Comparison of ENCODE assay signal across 1 cellular context in the genomic region with DNA sequence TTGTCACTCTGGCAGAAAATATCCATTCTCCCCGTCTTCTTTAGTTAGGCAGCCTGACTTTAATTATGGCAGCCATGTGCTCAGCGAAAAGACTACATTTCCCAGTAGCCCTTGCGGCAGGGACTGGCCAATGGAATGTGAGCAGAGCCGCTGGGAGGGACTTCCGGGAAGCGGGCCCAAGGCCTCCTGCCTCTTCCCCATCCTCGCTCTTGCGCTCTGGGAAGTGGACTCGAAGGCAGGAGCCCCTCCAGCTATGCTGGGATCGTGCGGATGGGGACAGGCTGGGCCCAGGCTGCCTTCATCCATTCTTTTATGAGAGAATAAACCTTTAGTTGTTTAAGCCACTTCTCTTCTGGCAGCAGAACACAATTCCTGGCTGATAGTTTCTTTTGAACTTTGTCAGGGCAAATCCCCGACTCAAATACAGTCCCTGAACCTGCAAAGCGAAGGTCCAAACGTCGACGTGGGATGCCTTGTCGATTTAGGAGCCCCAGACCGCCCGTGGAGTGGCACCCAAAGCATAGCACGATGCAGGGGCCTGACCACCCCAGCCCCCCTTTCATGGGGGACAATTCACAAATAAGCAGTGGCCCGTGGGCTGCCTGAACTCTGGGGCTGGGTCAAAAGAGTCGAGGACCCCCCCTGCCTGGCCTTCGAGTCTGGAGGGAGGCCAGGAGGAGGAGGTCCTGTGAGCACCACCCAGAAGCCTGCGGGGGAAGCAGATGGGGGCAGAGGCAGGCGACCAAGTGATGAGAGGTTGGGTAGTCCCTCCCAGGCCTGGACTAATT.
TF ChIP-seq lines count a peak whose summit lies in the region.

No MANE protein-coding gene starts in this region.

TF ChIP-seq in K562, 482 proteins besides CTCF, POLR2A, EP300 and RAD21 (continued from another document and continues in another):
- TF ChIP-seq, protein P1, sequence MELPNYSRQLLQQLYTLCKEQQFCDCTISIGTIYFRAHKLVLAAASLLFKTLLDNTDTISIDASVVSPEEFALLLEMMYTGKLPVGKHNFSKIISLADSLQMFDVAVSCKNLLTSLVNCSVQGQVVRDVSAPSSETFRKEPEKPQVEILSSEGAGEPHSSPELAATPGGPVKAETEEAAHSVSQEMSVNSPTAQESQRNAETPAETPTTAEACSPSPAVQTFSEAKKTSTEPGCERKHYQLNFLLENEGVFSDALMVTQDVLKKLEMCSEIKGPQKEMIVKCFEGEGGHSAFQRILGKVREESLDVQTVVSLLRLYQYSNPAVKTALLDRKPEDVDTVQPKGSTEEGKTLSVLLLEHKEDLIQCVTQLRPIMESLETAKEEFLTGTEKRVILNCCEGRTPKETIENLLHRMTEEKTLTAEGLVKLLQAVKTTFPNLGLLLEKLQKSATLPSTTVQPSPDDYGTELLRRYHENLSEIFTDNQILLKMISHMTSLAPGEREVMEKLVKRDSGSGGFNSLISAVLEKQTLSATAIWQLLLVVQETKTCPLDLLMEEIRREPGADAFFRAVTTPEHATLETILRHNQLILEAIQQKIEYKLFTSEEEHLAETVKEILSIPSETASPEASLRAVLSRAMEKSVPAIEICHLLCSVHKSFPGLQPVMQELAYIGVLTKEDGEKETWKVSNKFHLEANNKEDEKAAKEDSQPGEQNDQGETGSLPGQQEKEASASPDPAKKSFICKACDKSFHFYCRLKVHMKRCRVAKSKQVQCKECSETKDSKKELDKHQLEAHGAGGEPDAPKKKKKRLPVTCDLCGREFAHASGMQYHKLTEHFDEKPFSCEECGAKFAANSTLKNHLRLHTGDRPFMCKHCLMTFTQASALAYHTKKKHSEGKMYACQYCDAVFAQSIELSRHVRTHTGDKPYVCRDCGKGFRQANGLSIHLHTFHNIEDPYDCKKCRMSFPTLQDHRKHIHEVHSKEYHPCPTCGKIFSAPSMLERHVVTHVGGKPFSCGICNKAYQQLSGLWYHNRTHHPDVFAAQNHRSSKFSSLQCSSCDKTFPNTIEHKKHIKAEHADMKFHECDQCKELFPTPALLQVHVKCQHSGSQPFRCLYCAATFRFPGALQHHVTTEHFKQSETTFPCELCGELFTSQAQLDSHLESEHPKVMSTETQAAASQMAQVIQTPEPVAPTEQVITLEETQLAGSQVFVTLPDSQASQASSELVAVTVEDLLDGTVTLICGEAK (IDR thresholded peaks at IDR 0.05) = peak; percentile 90
- TF ChIP-seq, protein P1 (CRISPR knock-in tag; IDR thresholded peaks at IDR 0.05) = no peak
- TF ChIP-seq TEAD1 (CRISPR knock-in tag; IDR thresholded peaks at IDR 0.05) (peak; percentile 49 to 56; a peak in 2 of 4 replicates), CXXC5 (CRISPR knock-in tag; IDR thresholded peaks at IDR 0.05) (peak; percentile 53), ETV6 (IDR thresholded peaks at IDR 0.05; ENCODE audit: borderline replicate concordance in 1 of 2, low read depth in 2 of 2, low read length in 1 of 2) (peak in 1 of 2 experiments; percentile 66; a peak in 1 of 4 replicates), ETV6 (CRISPR knock-in tag; IDR thresholded peaks at IDR 0.05; ENCODE audit: borderline replicate concordance) (no peak), RBFOX2 (IDR thresholded peaks at IDR 0.05; ENCODE audit: low read depth, low read length) (peak; percentile 51; the same call in 1 of the 2 replicates), ZNF586 (CRISPR knock-in tag; conservative IDR thresholded peaks at IDR 0.05) (no peak), PHF8 (IDR thresholded peaks at IDR 0.05; ENCODE audit: borderline replicate concordance, low read length) (peak; percentile 49; the same call in 1 of the 2 replicates), MTA1 (IDR thresholded peaks at IDR 0.05; ENCODE audit: borderline replicate concordance) (no peak), CBFA2T3 (IDR thresholded peaks at IDR 0.05) (no peak), JUN (IDR thresholded peaks at IDR 0.05; ENCODE audit: borderline replicate concordance, low read depth, low read length) (0 out of 2 replicates have a peak, but pooled peaks have one; percentile 7), JUN (CRISPR knock-in tag; IDR thresholded peaks at IDR 0.05; ENCODE audit: borderline replicate concordance) (no peak), ZNF143 (CRISPR knock-in tag; IDR thresholded peaks at IDR 0.05) (peak; percentile 90), NFYB (IDR thresholded peaks at IDR 0.05; ENCODE audit: extremely low read depth, insufficient read length) (peak; percentile 45), IRF2 (CRISPR knock-in tag; IDR thresholded peaks at IDR 0.05) (no peak), CBX3 (IDR thresholded peaks at IDR 0.05; ENCODE audit: borderline replicate concordance in 1 of 2, low read length in 2 of 2) (peak in 1 of 2 experiments; percentile 69; a peak in 2 of 3 replicates)
- TF ChIP-seq, protein P2, sequence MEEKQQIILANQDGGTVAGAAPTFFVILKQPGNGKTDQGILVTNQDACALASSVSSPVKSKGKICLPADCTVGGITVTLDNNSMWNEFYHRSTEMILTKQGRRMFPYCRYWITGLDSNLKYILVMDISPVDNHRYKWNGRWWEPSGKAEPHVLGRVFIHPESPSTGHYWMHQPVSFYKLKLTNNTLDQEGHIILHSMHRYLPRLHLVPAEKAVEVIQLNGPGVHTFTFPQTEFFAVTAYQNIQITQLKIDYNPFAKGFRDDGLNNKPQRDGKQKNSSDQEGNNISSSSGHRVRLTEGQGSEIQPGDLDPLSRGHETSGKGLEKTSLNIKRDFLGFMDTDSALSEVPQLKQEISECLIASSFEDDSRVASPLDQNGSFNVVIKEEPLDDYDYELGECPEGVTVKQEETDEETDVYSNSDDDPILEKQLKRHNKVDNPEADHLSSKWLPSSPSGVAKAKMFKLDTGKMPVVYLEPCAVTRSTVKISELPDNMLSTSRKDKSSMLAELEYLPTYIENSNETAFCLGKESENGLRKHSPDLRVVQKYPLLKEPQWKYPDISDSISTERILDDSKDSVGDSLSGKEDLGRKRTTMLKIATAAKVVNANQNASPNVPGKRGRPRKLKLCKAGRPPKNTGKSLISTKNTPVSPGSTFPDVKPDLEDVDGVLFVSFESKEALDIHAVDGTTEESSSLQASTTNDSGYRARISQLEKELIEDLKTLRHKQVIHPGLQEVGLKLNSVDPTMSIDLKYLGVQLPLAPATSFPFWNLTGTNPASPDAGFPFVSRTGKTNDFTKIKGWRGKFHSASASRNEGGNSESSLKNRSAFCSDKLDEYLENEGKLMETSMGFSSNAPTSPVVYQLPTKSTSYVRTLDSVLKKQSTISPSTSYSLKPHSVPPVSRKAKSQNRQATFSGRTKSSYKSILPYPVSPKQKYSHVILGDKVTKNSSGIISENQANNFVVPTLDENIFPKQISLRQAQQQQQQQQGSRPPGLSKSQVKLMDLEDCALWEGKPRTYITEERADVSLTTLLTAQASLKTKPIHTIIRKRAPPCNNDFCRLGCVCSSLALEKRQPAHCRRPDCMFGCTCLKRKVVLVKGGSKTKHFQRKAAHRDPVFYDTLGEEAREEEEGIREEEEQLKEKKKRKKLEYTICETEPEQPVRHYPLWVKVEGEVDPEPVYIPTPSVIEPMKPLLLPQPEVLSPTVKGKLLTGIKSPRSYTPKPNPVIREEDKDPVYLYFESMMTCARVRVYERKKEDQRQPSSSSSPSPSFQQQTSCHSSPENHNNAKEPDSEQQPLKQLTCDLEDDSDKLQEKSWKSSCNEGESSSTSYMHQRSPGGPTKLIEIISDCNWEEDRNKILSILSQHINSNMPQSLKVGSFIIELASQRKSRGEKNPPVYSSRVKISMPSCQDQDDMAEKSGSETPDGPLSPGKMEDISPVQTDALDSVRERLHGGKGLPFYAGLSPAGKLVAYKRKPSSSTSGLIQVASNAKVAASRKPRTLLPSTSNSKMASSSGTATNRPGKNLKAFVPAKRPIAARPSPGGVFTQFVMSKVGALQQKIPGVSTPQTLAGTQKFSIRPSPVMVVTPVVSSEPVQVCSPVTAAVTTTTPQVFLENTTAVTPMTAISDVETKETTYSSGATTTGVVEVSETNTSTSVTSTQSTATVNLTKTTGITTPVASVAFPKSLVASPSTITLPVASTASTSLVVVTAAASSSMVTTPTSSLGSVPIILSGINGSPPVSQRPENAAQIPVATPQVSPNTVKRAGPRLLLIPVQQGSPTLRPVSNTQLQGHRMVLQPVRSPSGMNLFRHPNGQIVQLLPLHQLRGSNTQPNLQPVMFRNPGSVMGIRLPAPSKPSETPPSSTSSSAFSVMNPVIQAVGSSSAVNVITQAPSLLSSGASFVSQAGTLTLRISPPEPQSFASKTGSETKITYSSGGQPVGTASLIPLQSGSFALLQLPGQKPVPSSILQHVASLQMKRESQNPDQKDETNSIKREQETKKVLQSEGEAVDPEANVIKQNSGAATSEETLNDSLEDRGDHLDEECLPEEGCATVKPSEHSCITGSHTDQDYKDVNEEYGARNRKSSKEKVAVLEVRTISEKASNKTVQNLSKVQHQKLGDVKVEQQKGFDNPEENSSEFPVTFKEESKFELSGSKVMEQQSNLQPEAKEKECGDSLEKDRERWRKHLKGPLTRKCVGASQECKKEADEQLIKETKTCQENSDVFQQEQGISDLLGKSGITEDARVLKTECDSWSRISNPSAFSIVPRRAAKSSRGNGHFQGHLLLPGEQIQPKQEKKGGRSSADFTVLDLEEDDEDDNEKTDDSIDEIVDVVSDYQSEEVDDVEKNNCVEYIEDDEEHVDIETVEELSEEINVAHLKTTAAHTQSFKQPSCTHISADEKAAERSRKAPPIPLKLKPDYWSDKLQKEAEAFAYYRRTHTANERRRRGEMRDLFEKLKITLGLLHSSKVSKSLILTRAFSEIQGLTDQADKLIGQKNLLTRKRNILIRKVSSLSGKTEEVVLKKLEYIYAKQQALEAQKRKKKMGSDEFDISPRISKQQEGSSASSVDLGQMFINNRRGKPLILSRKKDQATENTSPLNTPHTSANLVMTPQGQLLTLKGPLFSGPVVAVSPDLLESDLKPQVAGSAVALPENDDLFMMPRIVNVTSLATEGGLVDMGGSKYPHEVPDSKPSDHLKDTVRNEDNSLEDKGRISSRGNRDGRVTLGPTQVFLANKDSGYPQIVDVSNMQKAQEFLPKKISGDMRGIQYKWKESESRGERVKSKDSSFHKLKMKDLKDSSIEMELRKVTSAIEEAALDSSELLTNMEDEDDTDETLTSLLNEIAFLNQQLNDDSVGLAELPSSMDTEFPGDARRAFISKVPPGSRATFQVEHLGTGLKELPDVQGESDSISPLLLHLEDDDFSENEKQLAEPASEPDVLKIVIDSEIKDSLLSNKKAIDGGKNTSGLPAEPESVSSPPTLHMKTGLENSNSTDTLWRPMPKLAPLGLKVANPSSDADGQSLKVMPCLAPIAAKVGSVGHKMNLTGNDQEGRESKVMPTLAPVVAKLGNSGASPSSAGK (IDR thresholded peaks at IDR 0.05) = peak; percentile 89
- TF ChIP-seq, protein P3, sequence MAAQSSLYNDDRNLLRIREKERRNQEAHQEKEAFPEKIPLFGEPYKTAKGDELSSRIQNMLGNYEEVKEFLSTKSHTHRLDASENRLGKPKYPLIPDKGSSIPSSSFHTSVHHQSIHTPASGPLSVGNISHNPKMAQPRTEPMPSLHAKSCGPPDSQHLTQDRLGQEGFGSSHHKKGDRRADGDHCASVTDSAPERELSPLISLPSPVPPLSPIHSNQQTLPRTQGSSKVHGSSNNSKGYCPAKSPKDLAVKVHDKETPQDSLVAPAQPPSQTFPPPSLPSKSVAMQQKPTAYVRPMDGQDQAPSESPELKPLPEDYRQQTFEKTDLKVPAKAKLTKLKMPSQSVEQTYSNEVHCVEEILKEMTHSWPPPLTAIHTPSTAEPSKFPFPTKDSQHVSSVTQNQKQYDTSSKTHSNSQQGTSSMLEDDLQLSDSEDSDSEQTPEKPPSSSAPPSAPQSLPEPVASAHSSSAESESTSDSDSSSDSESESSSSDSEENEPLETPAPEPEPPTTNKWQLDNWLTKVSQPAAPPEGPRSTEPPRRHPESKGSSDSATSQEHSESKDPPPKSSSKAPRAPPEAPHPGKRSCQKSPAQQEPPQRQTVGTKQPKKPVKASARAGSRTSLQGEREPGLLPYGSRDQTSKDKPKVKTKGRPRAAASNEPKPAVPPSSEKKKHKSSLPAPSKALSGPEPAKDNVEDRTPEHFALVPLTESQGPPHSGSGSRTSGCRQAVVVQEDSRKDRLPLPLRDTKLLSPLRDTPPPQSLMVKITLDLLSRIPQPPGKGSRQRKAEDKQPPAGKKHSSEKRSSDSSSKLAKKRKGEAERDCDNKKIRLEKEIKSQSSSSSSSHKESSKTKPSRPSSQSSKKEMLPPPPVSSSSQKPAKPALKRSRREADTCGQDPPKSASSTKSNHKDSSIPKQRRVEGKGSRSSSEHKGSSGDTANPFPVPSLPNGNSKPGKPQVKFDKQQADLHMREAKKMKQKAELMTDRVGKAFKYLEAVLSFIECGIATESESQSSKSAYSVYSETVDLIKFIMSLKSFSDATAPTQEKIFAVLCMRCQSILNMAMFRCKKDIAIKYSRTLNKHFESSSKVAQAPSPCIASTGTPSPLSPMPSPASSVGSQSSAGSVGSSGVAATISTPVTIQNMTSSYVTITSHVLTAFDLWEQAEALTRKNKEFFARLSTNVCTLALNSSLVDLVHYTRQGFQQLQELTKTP (IDR thresholded peaks at IDR 0.05; ENCODE audit: low read depth in 1 of 2, partially characterized antibody in 2 of 2) = peak in 1 of 2 experiments; percentile 69
